Comparison of ENCODE assay signal across 8 cellular contexts in genomic region chr2:42513252-42513918, GRCh38. TPM values are rescaled to one million over a fixed set of nuclear protein-coding genes. Genes with fewer than 3 reads are reported as not detected.
DNase-seq lines count a peak whose midpoint lies in the region; ATAC-seq and TF ChIP-seq lines count a peak whose summit lies in the region.

No MANE protein-coding gene starts in this region.

- no peak for TF ChIP-seq EP300 in Ishikawa (IDR thresholded peaks at IDR 0.05; ENCODE audit: borderline replicate concordance)
- no peak for TF ChIP-seq EP300 in suprapubic skin (IDR thresholded peaks at IDR 0.05)

- ATAC-seq in GM19397 (IDR thresholded peaks at IDR 0.05; ENCODE audit: unreplicated experiment) (no peak), HG03139 (IDR thresholded peaks at IDR 0.05; ENCODE audit: unreplicated experiment) (no peak)

- TF ChIP-seq CTCF in WERI-Rb-1 (IDR thresholded peaks at IDR 0.05; ENCODE audit: low read depth, low read length) (peak; percentile 76), suprapubic skin (IDR thresholded peaks at IDR 0.05) (peak; percentile 36 to 51), coronary artery (IDR thresholded peaks at IDR 0.05) (no peak)

- no peak for TF ChIP-seq POLR2A in suprapubic skin (IDR thresholded peaks at IDR 0.05)

- DNase-seq in ELF-1 (ENCODE audit: low read depth, low spot score) (peak; percentile 86), WERI-Rb-1 (peak; percentile 37), hepatic stellate cell (ENCODE audit: low spot score) (peak; percentile 57), suprapubic skin (ENCODE audit: low spot score in 2 of 2) (no peak), coronary artery (ENCODE audit: low spot score) (no peak)

- H3K27me3 ChIP-seq in WERI-Rb-1 (ENCODE audit: insufficient read depth, low read depth, severe bottlenecking): no peaks in the 10 kb centered on the region
- no peaks in the 10 kb centered on the region for H3K27me3 ChIP-seq in suprapubic skin

- peak; percentile 85 for TF ChIP-seq RAD21 in Ishikawa (IDR thresholded peaks at IDR 0.05; ENCODE audit: low read depth)

- no peaks in the 10 kb centered on the region for H3K9me3 ChIP-seq in WERI-Rb-1 (ENCODE audit: severe bottlenecking)
- H3K9me3 ChIP-seq in suprapubic skin: no peaks in the 10 kb centered on the region

- H3K36me3 ChIP-seq in WERI-Rb-1: no peaks in the 10 kb centered on the region
- no peaks in the 10 kb centered on the region for H3K36me3 ChIP-seq in suprapubic skin

- H3K27ac ChIP-seq in WERI-Rb-1 (no peak overlapping the region), suprapubic skin (no peak overlapping the region), coronary artery (no peak overlapping the region)

- H3K4me3 ChIP-seq in WERI-Rb-1 (ENCODE audit: low read depth, low read length) (no peak overlapping the region), suprapubic skin (no peak overlapping the region), coronary artery (no peak overlapping the region)

- no peaks in the 10 kb centered on the region for H3K4me1 ChIP-seq in suprapubic skin

- WGBS in suprapubic skin: 70% methylated on average over 5 of the region's 5 CpGs

TF ChIP-seq in Ishikawa, 13 proteins besides CTCF, POLR2A, EP300 and RAD21:
- TF ChIP-seq USF1 (IDR thresholded peaks at IDR 0.05) (no peak), EGR1 (IDR thresholded peaks at IDR 0.05) (no peak), CREB1 (IDR thresholded peaks at IDR 0.05; ENCODE audit: low read depth) (no peak), NFIC (IDR thresholded peaks at IDR 0.05) (no peak), FOXM1 (IDR thresholded peaks at IDR 0.05; ENCODE audit: borderline replicate concordance, low read depth) (no peak), YY1 (IDR thresholded peaks at IDR 0.05; ENCODE audit: low read depth) (no peak), ZBTB7A (IDR thresholded peaks at IDR 0.05; ENCODE audit: low read depth) (no peak), TEAD4 (IDR thresholded peaks at IDR 0.05) (no peak), TCF12 (IDR thresholded peaks at IDR 0.05; ENCODE audit: low read depth) (no peak), CEBPB (IDR thresholded peaks at IDR 0.05) (no peak), MAX (IDR thresholded peaks at IDR 0.05) (no peak), REST (IDR thresholded peaks at IDR 0.05; ENCODE audit: low read depth) (no peak), TAF1 (IDR thresholded peaks at IDR 0.05; ENCODE audit: low read depth) (no peak)

RNA-seq across cellular contexts. Expression of gene KCNG3, which starts 19.6 kb away (rescaled TPM):
- 1 to 10 TPM in 2 of 4 donors, under 1 TPM in 2; 0.59 to 1.6 (median 1.1) TPM for total RNA-seq in suprapubic skin

RNA-seq across cellular contexts. Expression of gene MTA3, which starts 55.0 kb away (rescaled TPM):
- total RNA-seq in suprapubic skin: 10 to 100 TPM; 29.6 to 81.9 (median 30.3) TPM

Comparison
In these comparisons a context has a peak if more than half of its experiments do, and no peak if none do; other contexts are left out.
1. DNase-seq: peak in ELF-1 (single experiment), WERI-Rb-1 (single experiment) and hepatic stellate cell (single experiment); none in suprapubic skin (0 of 2) and coronary artery (single experiment).